26 cellular contexts compared by ENCODE assay signal in genomic region chr3:172281884-172282283, GRCh38.
"Had no signal": no experiment of that assay in that cellular context is flagged by ENCODE, and none has a peak within 500 bp of the region (broad histone marks: within the 10 kb centered on the region; RNA-seq: fewer than 3 reads in every experiment).

No MANE protein-coding gene starts in this region.

- H3K27me3 ChIP-seq: adrenal gland, body of pancreas, cardiac muscle cell had no signal

- H3K27me3 Mint-ChIP-seq: activated CD8-positive, alpha-beta T cell treated with anti-CD3 and anti-CD28 coated beads for 36 hours; activated naive CD8-positive, alpha-beta T cell treated with anti-CD3 and anti-CD28 coated beads, Interleukin-2, amount 10 ng/mL, durations not matched to agents 7 days and 5 days had no signal

- H3K9me3 Mint-ChIP-seq: activated CD8-positive, alpha-beta T cell treated with anti-CD3 and anti-CD28 coated beads for 36 hours; activated naive CD8-positive, alpha-beta T cell treated with anti-CD3 and anti-CD28 coated beads, Interleukin-2, amount 10 ng/mL, durations not matched to agents 7 days and 5 days; activated T-cell treated with anti-CD3 and anti-CD28 coated beads, Interleukin-2, amount 50 U/mL, for 72 hours; T-helper 1 cell treated with Interleukin-12 subunit alpha and Interleukin-12 subunit beta and Interleukin-4 antibody, amounts not matched to agents 30 μg/mL and 1 μg/mL, for 36 hours had no signal

- H3K27ac ChIP-seq: adrenal gland, body of pancreas, cardiac muscle cell, RWPE1 had no signal

- H3K9me3 ChIP-seq: adrenal gland, body of pancreas had no signal

- H3K27ac Mint-ChIP-seq: activated CD8-positive, alpha-beta T cell treated with anti-CD3 and anti-CD28 coated beads for 36 hours; activated naive CD8-positive, alpha-beta T cell treated with anti-CD3 and anti-CD28 coated beads, Interleukin-2, amount 10 ng/mL, durations not matched to agents 7 days and 5 days; activated T-cell treated with anti-CD3 and anti-CD28 coated beads, Interleukin-2, amount 50 U/mL, for 72 hours; T-helper 1 cell treated with Interleukin-12 subunit alpha and Interleukin-12 subunit beta and Interleukin-4 antibody, amounts not matched to agents 30 μg/mL and 1 μg/mL, for 36 hours had no signal

- H3K4me1 Mint-ChIP-seq: activated naive CD8-positive, alpha-beta T cell treated with anti-CD3 and anti-CD28 coated beads, Interleukin-2, amount 10 ng/mL, durations not matched to agents 7 days and 5 days had no signal

- ATAC-seq: activated CD4-positive, CD25-positive, alpha-beta regulatory T cell treated with anti-CD3 and anti-CD28 coated beads, Interleukin-2, amount 50 U/mL, for 24 hours; activated CD8-positive, alpha-beta T cell treated with anti-CD3 and anti-CD28 coated beads for 36 hours; activated T-cell treated with anti-CD3 and anti-CD28 coated beads, Interleukin-2, amount 50 U/mL, for 72 hours; body of pancreas; Panc1 had no signal

- H3K4me3 Mint-ChIP-seq: activated CD8-positive, alpha-beta T cell treated with anti-CD3 and anti-CD28 coated beads for 36 hours; activated naive CD8-positive, alpha-beta T cell treated with anti-CD3 and anti-CD28 coated beads, Interleukin-2, amount 10 ng/mL, durations not matched to agents 7 days and 5 days; activated T-cell treated with anti-CD3 and anti-CD28 coated beads, Interleukin-2, amount 50 U/mL, for 72 hours; T-helper 1 cell treated with Interleukin-12 subunit alpha and Interleukin-12 subunit beta and Interleukin-4 antibody, amounts not matched to agents 30 μg/mL and 1 μg/mL, for 36 hours had no signal

- H3K36me3 ChIP-seq: cardiac muscle cell had no signal

- DNase-seq: activated CD4-positive, alpha-beta T cell treated with anti-CD3 and anti-CD28 coated beads for 4 hours; activated CD8-positive, alpha-beta memory T cell treated with anti-CD3 and anti-CD28 coated beads, Interleukin-2, amount 50 U/mL, for 4 hours; activated CD8-positive, alpha-beta T cell treated with anti-CD3 and anti-CD28 coated beads for 36 hours; activated naive CD4-positive, alpha-beta T cell treated with anti-CD3 and anti-CD28 coated beads, Interleukin-2, amount 50 U/mL, for 16 hours; activated naive CD8-positive, alpha-beta T cell treated with anti-CD3 and anti-CD28 coated beads, Interleukin-2, amount 10 ng/mL, durations not matched to agents 7 days and 5 days; activated T-cell treated with anti-CD3 and anti-CD28 coated beads, Interleukin-2, amount 50 U/mL, for 72 hours; adrenal gland; anterior cingulate cortex; body of pancreas; Kasumi-1; KBM-7; NCI-H1048; NCI-H146; NCI-H1930; NCI-H2107; NCI-H2171 treated with DMSO at 0.1 percent for 48 hours; NCI-H226; NCI-H526; NCI-H82; OCI-M1; SHP77 had no signal

- H3K4me3 ChIP-seq: adrenal gland, body of pancreas, cardiac muscle cell had no signal
